8 cellular contexts compared by ENCODE assay signal in the genomic region with DNA sequence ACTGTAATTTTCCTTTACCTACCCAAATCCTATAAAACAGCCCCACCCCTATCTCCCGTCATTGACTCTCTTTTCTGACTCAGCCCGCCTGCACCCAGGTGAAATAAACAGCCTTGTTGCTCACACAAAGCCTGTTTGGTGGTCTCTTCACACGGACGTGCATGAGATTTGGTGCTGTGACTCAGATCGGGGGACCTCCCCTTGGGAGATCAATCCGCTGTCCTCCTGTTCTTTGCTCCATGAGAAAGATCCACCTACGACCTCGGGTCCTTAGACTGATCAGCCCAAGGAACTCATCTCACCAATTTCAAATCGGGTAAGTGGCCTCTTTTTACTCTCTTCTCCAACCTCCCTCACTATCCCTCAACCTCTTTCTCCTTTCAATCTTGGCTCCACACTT. TPM values are rescaled to one million over a fixed set of nuclear protein-coding genes. Genes with fewer than 3 reads are reported as not detected.
DNase-seq lines count a peak whose midpoint lies in the region; ATAC-seq and TF ChIP-seq lines count a peak whose summit lies in the region.
"Not testable (repeated sequence)": the region's sequence is repeated elsewhere in the genome, so short reads cannot be mapped to it uniquely, and the experiment has no call there.

No MANE protein-coding gene starts in this region.

- TF ChIP-seq CTCF in CD14-positive monocyte (IDR thresholded peaks at IDR 0.05), result not testable (repeated sequence)

- not testable (repeated sequence) for H3K9me3 Mint-ChIP-seq in CD14-positive monocyte; T-cell; activated CD4-positive, alpha-beta T cell treated with anti-CD3 and anti-CD28 coated beads, Interleukin-2, amount 10 ng/mL, durations not matched to agents 7 days and 5 days; activated T-helper 1 cell treated with anti-CD3 and anti-CD28 coated beads, Interleukin-12 subunit alpha, Interleukin-12 subunit beta, Interleukin-2, Interleukin-4 antibody, amounts not matched to agents 30 ng/mL and 10 ng/mL and 1 ng/mL, durations not matched to agents 14 hours and 24 hours and 36 hours; activated naive CD8-positive, alpha-beta T cell treated with anti-CD3 and anti-CD28 coated beads for 36 hours; naive B cell; stimulated activated naive B cell treated with anti-CD40 and anti-IgM and Interleukin-4, amounts not matched to agents 10 μg/mL and 1 μg/mL and 100 μg/mL, for 72 hours

- not testable (repeated sequence) for H3K27me3 ChIP-seq in H7 (ENCODE audit: control insufficient read depth, insufficient read depth, low read length)

- not testable (repeated sequence) for ATAC-seq in T-cell (replicated peaks in 1 of 4); naive B cell (ENCODE audit: low read depth in 2 of 2); stimulated activated naive B cell treated with anti-CD40 and anti-IgM and Interleukin-4, amounts not matched to agents 10 μg/mL and 1 μg/mL and 100 μg/mL, for 72 hours (replicated peaks)

- H3K27me3 Mint-ChIP-seq in CD14-positive monocyte (ENCODE audit: low read depth in 3 of 3); T-cell; activated CD4-positive, alpha-beta T cell treated with anti-CD3 and anti-CD28 coated beads, Interleukin-2, amount 10 ng/mL, durations not matched to agents 7 days and 5 days; activated T-helper 1 cell treated with anti-CD3 and anti-CD28 coated beads, Interleukin-12 subunit alpha, Interleukin-12 subunit beta, Interleukin-2, Interleukin-4 antibody, amounts not matched to agents 30 ng/mL and 10 ng/mL and 1 ng/mL, durations not matched to agents 14 hours and 24 hours and 36 hours (ENCODE audit: insufficient read depth); activated naive CD8-positive, alpha-beta T cell treated with anti-CD3 and anti-CD28 coated beads for 36 hours; naive B cell; stimulated activated naive B cell treated with anti-CD40 and anti-IgM and Interleukin-4, amounts not matched to agents 10 μg/mL and 1 μg/mL and 100 μg/mL, for 72 hours: not testable (repeated sequence)

- peak overlapping the region; percentile 33; the same call in 1 of the 2 replicates for H3K4me3 ChIP-seq in H7 (ENCODE audit: insufficient read depth, low read depth, low read length)

- peak overlapping the region in 1 of 2 donors; percentile 17 for H3K4me3 Mint-ChIP-seq in CD14-positive monocyte
- H3K4me3 Mint-ChIP-seq in T-cell, result peak overlapping the region in 2 of 3 donors; percentile 7 to 48
- H3K4me3 Mint-ChIP-seq in activated CD4-positive, alpha-beta T cell treated with anti-CD3 and anti-CD28 coated beads, Interleukin-2, amount 10 ng/mL, durations not matched to agents 7 days and 5 days; stimulated activated naive B cell treated with anti-CD40 and anti-IgM and Interleukin-4, amounts not matched to agents 10 μg/mL and 1 μg/mL and 100 μg/mL, for 72 hours: not testable (repeated sequence)
- H3K4me3 Mint-ChIP-seq in activated T-helper 1 cell treated with anti-CD3 and anti-CD28 coated beads, Interleukin-12 subunit alpha, Interleukin-12 subunit beta, Interleukin-2, Interleukin-4 antibody, amounts not matched to agents 30 ng/mL and 10 ng/mL and 1 ng/mL, durations not matched to agents 14 hours and 24 hours and 36 hours, result peak overlapping the region; percentile 6
- H3K4me3 Mint-ChIP-seq in activated naive CD8-positive, alpha-beta T cell treated with anti-CD3 and anti-CD28 coated beads for 36 hours, result peak overlapping the region; percentile 37
- H3K4me3 Mint-ChIP-seq in naive B cell, result peak overlapping the region in 4 of 8 donors; percentile 0 to 49 (median 20)

- not testable (repeated sequence) for H3K36me3 Mint-ChIP-seq in CD14-positive monocyte; T-cell; activated CD4-positive, alpha-beta T cell treated with anti-CD3 and anti-CD28 coated beads, Interleukin-2, amount 10 ng/mL, durations not matched to agents 7 days and 5 days (ENCODE audit: low read depth); activated T-helper 1 cell treated with anti-CD3 and anti-CD28 coated beads, Interleukin-12 subunit alpha, Interleukin-12 subunit beta, Interleukin-2, Interleukin-4 antibody, amounts not matched to agents 30 ng/mL and 10 ng/mL and 1 ng/mL, durations not matched to agents 14 hours and 24 hours and 36 hours (ENCODE audit: low read depth); activated naive CD8-positive, alpha-beta T cell treated with anti-CD3 and anti-CD28 coated beads for 36 hours; naive B cell; stimulated activated naive B cell treated with anti-CD40 and anti-IgM and Interleukin-4, amounts not matched to agents 10 μg/mL and 1 μg/mL and 100 μg/mL, for 72 hours

- not testable (repeated sequence) for H3K36me3 ChIP-seq in H7 (replicated peaks; ENCODE audit: control insufficient read depth, insufficient read depth, low read length)

- intact Hi-C loops in CD14-positive monocyte (cut with micrococcal nuclease), result not testable (repeated sequence)
- intact Hi-C loops in activated T-helper 1 cell treated with anti-CD3 and anti-CD28 coated beads, Interleukin-12 subunit alpha, Interleukin-12 subunit beta, Interleukin-2, Interleukin-4 antibody, amounts not matched to agents 30 ng/mL and 10 ng/mL and 1 ng/mL, durations not matched to agents 14 hours and 24 hours and 36 hours (cut with micrococcal nuclease), result loop anchor here (1.0 kb wide), 1 partner anchor 39 kb away; the partner anchor contains the start of gene RAB18

- POLR2A ChIA-PET in T-cell (lab: Charles Lee); activated CD4-positive, alpha-beta T cell treated with anti-CD3 and anti-CD28 coated beads, Interleukin-2, amount 10 ng/mL, durations not matched to agents 7 days and 5 days (lab: Charles Lee): not testable (repeated sequence)

- CTCF ChIA-PET in T-cell (lab: Charles Lee), result interaction anchor here in 1 of 2 donors (1.0 to 1.1 kb wide), 2 partner anchors 37 to 39 kb away, joined by 3 to 4 read pairs; partner anchors contain the start of gene RAB18
- CTCF ChIA-PET in activated CD4-positive, alpha-beta T cell treated with anti-CD3 and anti-CD28 coated beads, Interleukin-2, amount 10 ng/mL, durations not matched to agents 7 days and 5 days (lab: Charles Lee), result not testable (repeated sequence)

- H3K27ac Mint-ChIP-seq in CD14-positive monocyte (peak overlapping the region in 6 of 7 donors; percentile 48 to 77 (median 70)), T-cell (peak overlapping the region; percentile 81 to 82), naive B cell (peak overlapping the region; percentile 26 to 97 (median 69))
- peak overlapping the region; percentile 87 for H3K27ac Mint-ChIP-seq in activated CD4-positive, alpha-beta T cell treated with anti-CD3 and anti-CD28 coated beads, Interleukin-2, amount 10 ng/mL, durations not matched to agents 7 days and 5 days
- peak overlapping the region; percentile 78 for H3K27ac Mint-ChIP-seq in activated T-helper 1 cell treated with anti-CD3 and anti-CD28 coated beads, Interleukin-12 subunit alpha, Interleukin-12 subunit beta, Interleukin-2, Interleukin-4 antibody, amounts not matched to agents 30 ng/mL and 10 ng/mL and 1 ng/mL, durations not matched to agents 14 hours and 24 hours and 36 hours
- H3K27ac Mint-ChIP-seq in activated naive CD8-positive, alpha-beta T cell treated with anti-CD3 and anti-CD28 coated beads for 36 hours, result peak overlapping the region; percentile 88
- peak overlapping the region; percentile 27 for H3K27ac Mint-ChIP-seq in stimulated activated naive B cell treated with anti-CD40 and anti-IgM and Interleukin-4, amounts not matched to agents 10 μg/mL and 1 μg/mL and 100 μg/mL, for 72 hours

- peaks cover 41% of the 10 kb centered on the region for H3K4me1 Mint-ChIP-seq in CD14-positive monocyte
- H3K4me1 Mint-ChIP-seq in T-cell, result peaks cover 35 to 39% (median 36%) of the 10 kb centered on the region in 3 donors
- peaks cover 31% of the 10 kb centered on the region for H3K4me1 Mint-ChIP-seq in activated CD4-positive, alpha-beta T cell treated with anti-CD3 and anti-CD28 coated beads, Interleukin-2, amount 10 ng/mL, durations not matched to agents 7 days and 5 days
- peaks cover 36% of the 10 kb centered on the region for H3K4me1 Mint-ChIP-seq in activated T-helper 1 cell treated with anti-CD3 and anti-CD28 coated beads, Interleukin-12 subunit alpha, Interleukin-12 subunit beta, Interleukin-2, Interleukin-4 antibody, amounts not matched to agents 30 ng/mL and 10 ng/mL and 1 ng/mL, durations not matched to agents 14 hours and 24 hours and 36 hours (ENCODE audit: low read depth)
- peaks cover 23% of the 10 kb centered on the region for H3K4me1 Mint-ChIP-seq in activated naive CD8-positive, alpha-beta T cell treated with anti-CD3 and anti-CD28 coated beads for 36 hours
- peaks cover 28 to 33% (median 33%) of the 10 kb centered on the region in 3 donors for H3K4me1 Mint-ChIP-seq in naive B cell
- peaks cover 19 to 29% of the 10 kb centered on the region in 2 donors for H3K4me1 Mint-ChIP-seq in stimulated activated naive B cell treated with anti-CD40 and anti-IgM and Interleukin-4, amounts not matched to agents 10 μg/mL and 1 μg/mL and 100 μg/mL, for 72 hours

- not testable (repeated sequence) for DNase-seq in CD14-positive monocyte (ENCODE audit: low spot score); H7; T-cell; activated CD4-positive, alpha-beta T cell treated with anti-CD3 and anti-CD28 coated beads, Interleukin-2, amount 10 ng/mL, durations not matched to agents 7 days and 5 days; activated T-helper 1 cell treated with anti-CD3 and anti-CD28 coated beads, Interleukin-12 subunit alpha, Interleukin-12 subunit beta, Interleukin-2, Interleukin-4 antibody, amounts not matched to agents 30 ng/mL and 10 ng/mL and 1 ng/mL, durations not matched to agents 14 hours and 24 hours and 36 hours (ENCODE audit: low spot score); activated naive CD8-positive, alpha-beta T cell treated with anti-CD3 and anti-CD28 coated beads for 36 hours; naive B cell; stimulated activated naive B cell treated with anti-CD40 and anti-IgM and Interleukin-4, amounts not matched to agents 10 μg/mL and 1 μg/mL and 100 μg/mL, for 72 hours

RNA-seq across cellular contexts. Expression of gene RAB18, which starts 38.5 kb away (rescaled TPM):
- polyA plus RNA-seq in CD14-positive monocyte (100 to 1,000 TPM; 117 to 133 TPM), naive B cell (ENCODE audit: low read depth in 6 of 6) (100 to 1,000 TPM in 1 of 6 donors, 10 to 100 TPM in 5; 68.6 to 114 (median 74.4) TPM)
- total RNA-seq in H7 (2014; rRNA removed; shearing (Covaris generic)), result 33.3 and 35.3 TPM in 2 replicates
- 100 to 1,000 TPM in 2 of 5 donors, 10 to 100 TPM in 3; 56.5 to 118 (median 69.5) TPM for total RNA-seq in T-cell
- 10 to 100 TPM; 62.5 to 68.2 TPM for total RNA-seq in activated CD4-positive, alpha-beta T cell treated with anti-CD3 and anti-CD28 coated beads, Interleukin-2, amount 10 ng/mL, durations not matched to agents 7 days and 5 days
- total RNA-seq in activated T-helper 1 cell treated with anti-CD3 and anti-CD28 coated beads, Interleukin-12 subunit alpha, Interleukin-12 subunit beta, Interleukin-2, Interleukin-4 antibody, amounts not matched to agents 30 ng/mL and 10 ng/mL and 1 ng/mL, durations not matched to agents 14 hours and 24 hours and 36 hours, result 61.6 and 63.7 TPM in 2 replicates
- 10 to 100 TPM; 58.3 to 61.4 TPM for total RNA-seq in activated naive CD8-positive, alpha-beta T cell treated with anti-CD3 and anti-CD28 coated beads for 36 hours

Comparison
In these comparisons a context has a peak if more than half of its experiments do, and no peak if none do; other contexts are left out.
1. H3K27ac Mint-ChIP-seq: peak in every context shown above with its lines; median percentile 88 in activated naive CD8-positive, alpha-beta T cell treated with anti-CD3 and anti-CD28 coated beads for 36 hours; 87 in activated CD4-positive, alpha-beta T cell treated with anti-CD3 and anti-CD28 coated beads, Interleukin-2, amount 10 ng/mL, durations not matched to agents 7 days and 5 days; 82 in T-cell; 78 in activated T-helper 1 cell treated with anti-CD3 and anti-CD28 coated beads, Interleukin-12 subunit alpha, Interleukin-12 subunit beta, Interleukin-2, Interleukin-4 antibody, amounts not matched to agents 30 ng/mL and 10 ng/mL and 1 ng/mL, durations not matched to agents 14 hours and 24 hours and 36 hours; 70 in CD14-positive monocyte; 69 in naive B cell; 27 in stimulated activated naive B cell treated with anti-CD40 and anti-IgM and Interleukin-4, amounts not matched to agents 10 μg/mL and 1 μg/mL and 100 μg/mL, for 72 hours.